8 cellular contexts compared by ENCODE assay signal in genomic region chr14:72104011-72104613, GRCh38.
DNase-seq lines count a peak whose midpoint lies in the region; ATAC-seq, FAIRE-seq and TF ChIP-seq lines count a peak whose summit lies in the region.

No MANE protein-coding gene starts in this region.

- H3K4me3 ChIP-seq in GM12864 (ENCODE audit: low read depth, low read length) (no peak overlapping the region), MM.1S (ENCODE audit: low read length) (no peak overlapping the region)

- peak in 1 of 2 donors; percentile 51 for ATAC-seq in activated T-cell treated with anti-CD3 and anti-CD28 coated beads, Interleukin-2, amount 50 U/mL, for 72 hours (replicated peaks in 1 of 2)
- ATAC-seq in memory B cell (ENCODE audit: low read depth): peak; percentile 46
- no peak for ATAC-seq in GM19395 (IDR thresholded peaks at IDR 0.05; ENCODE audit: unreplicated experiment)
- ATAC-seq in GM18861 (IDR thresholded peaks at IDR 0.05; ENCODE audit: unreplicated experiment): no peak
- ATAC-seq in GM18867 (IDR thresholded peaks at IDR 0.05; ENCODE audit: unreplicated experiment): no peak

- no peaks in the 10 kb centered on the region for H3K4me1 ChIP-seq in MM.1S (ENCODE audit: low read length)

- H3K27me3 Mint-ChIP-seq in activated T-cell treated with anti-CD3 and anti-CD28 coated beads, Interleukin-2, amount 50 U/mL, for 72 hours (ENCODE audit: low read depth): peaks cover 43% of the 10 kb centered on the region
- H3K27me3 Mint-ChIP-seq in memory B cell: peaks cover 11% of the 10 kb centered on the region

- no peaks in the 10 kb centered on the region for H3K9me3 ChIP-seq in MM.1S (replicated peaks; ENCODE audit: insufficient read depth, low read length)

- no peaks in the 10 kb centered on the region for H3K9me3 Mint-ChIP-seq in activated T-cell treated with anti-CD3 and anti-CD28 coated beads, Interleukin-2, amount 50 U/mL, for 72 hours
- peaks cover 5% of the 10 kb centered on the region for H3K9me3 Mint-ChIP-seq in memory B cell

- TF ChIP-seq CTCF in GM12864 (IDR thresholded peaks at IDR 0.05; ENCODE audit: low read depth, low read length, missing control alignments) (peak; percentile 83), MM.1S (IDR thresholded peaks at IDR 0.05; ENCODE audit: low read length) (peak; percentile 32)

- H3K9ac ChIP-seq in MM.1S (ENCODE audit: low read length): no peak overlapping the region

- H3K27ac ChIP-seq in MM.1S (ENCODE audit: low read length): no peak overlapping the region

- FAIRE-seq in RCC 7860 (lab: Jason Lieb, UNC): no peak

- H3K36me3 ChIP-seq in MM.1S (replicated peaks; ENCODE audit: insufficient read depth, low read length): no peaks in the 10 kb centered on the region

- no peaks in the 10 kb centered on the region for H4K20me1 ChIP-seq in MM.1S (ENCODE audit: insufficient read depth, low read length)

- H3K27ac Mint-ChIP-seq in activated T-cell treated with anti-CD3 and anti-CD28 coated beads, Interleukin-2, amount 50 U/mL, for 72 hours: no peak overlapping the region
- H3K27ac Mint-ChIP-seq in memory B cell: no peak overlapping the region

- no peaks in the 10 kb centered on the region for H3K9me2 ChIP-seq in MM.1S (replicated peaks; ENCODE audit: insufficient read depth, low read length)

- H3K27me3 ChIP-seq in MM.1S (replicated peaks; ENCODE audit: insufficient read depth, low read length): no peaks in the 10 kb centered on the region

- H2AFZ ChIP-seq in MM.1S (ENCODE audit: low read length): no peak overlapping the region

- H3K79me2 ChIP-seq in MM.1S (ENCODE audit: low read length): no peaks in the 10 kb centered on the region

- peaks cover 0 to 1% of the 10 kb centered on the region in 2 donors for H3K36me3 Mint-ChIP-seq in activated T-cell treated with anti-CD3 and anti-CD28 coated beads, Interleukin-2, amount 50 U/mL, for 72 hours (ENCODE audit: insufficient read depth in 2 of 2)
- H3K36me3 Mint-ChIP-seq in memory B cell: no peaks in the 10 kb centered on the region

- H3K4me1 Mint-ChIP-seq in activated T-cell treated with anti-CD3 and anti-CD28 coated beads, Interleukin-2, amount 50 U/mL, for 72 hours (ENCODE audit: low read depth): no peaks in the 10 kb centered on the region
- peaks cover 3% of the 10 kb centered on the region for H3K4me1 Mint-ChIP-seq in memory B cell

- no peak overlapping the region for H3K4me3 Mint-ChIP-seq in activated T-cell treated with anti-CD3 and anti-CD28 coated beads, Interleukin-2, amount 50 U/mL, for 72 hours
- H3K4me3 Mint-ChIP-seq in memory B cell: no peak overlapping the region

- no peaks in the 10 kb centered on the region for H3F3A ChIP-seq in MM.1S (ENCODE audit: insufficient read depth, low read length)

- DNase-seq in GM12864 (ENCODE audit: low read depth) (no peak), MM.1S (no peak), memory B cell (ENCODE audit: low spot score in 2 of 2) (peak; percentile 34 to 44), RCC 7860 (ENCODE audit: low spot score) (no peak)
- DNase-seq in activated T-cell treated with anti-CD3 and anti-CD28 coated beads, Interleukin-2, amount 50 U/mL, for 72 hours: peak; percentile 43 to 67

- H3K4me2 ChIP-seq in MM.1S (ENCODE audit: low read depth, low read length): no peak overlapping the region

Comparison
In these comparisons a context has a peak if more than half of its experiments do, and no peak if none do; other contexts are left out.
1. DNase-seq: peak in activated T-cell treated with anti-CD3 and anti-CD28 coated beads, Interleukin-2, amount 50 U/mL, for 72 hours (2 of 2) and memory B cell (2 of 2); none in GM12864 (single experiment), MM.1S (single experiment) and RCC 7860 (single experiment).